Comparison of ENCODE assay signal across 8 cellular contexts in genomic region chr3:19946832-19947548, GRCh38. TPM values are rescaled to one million over a fixed set of nuclear protein-coding genes. Genes with fewer than 3 reads are reported as not detected.
DNase-seq lines count a peak whose midpoint lies in the region; ATAC-seq and TF ChIP-seq lines count a peak whose summit lies in the region.

RAB5A (plus strand) TSS chr3:19947097; CDS start chr3:19950899, 3,802 bp downstream.

- peak within 1 kb of the TSS; percentile 99 for H3K27ac ChIP-seq in colonic mucosa
- H3K27ac ChIP-seq in layer of hippocampus (ENCODE audit: low read depth, low read length): peak within 1 kb of the TSS; percentile 93

- CTCF ChIA-PET in BJ (lab: Yijun Ruan, JAX): no interaction called here

- peaks cover 3% of the 10 kb centered on the region for H3K27me3 Mint-ChIP-seq in activated CD4-positive, alpha-beta T cell treated with anti-CD3 and anti-CD28 coated beads, Interleukin-2, amount 10 ng/mL, durations not matched to agents 24 days and 14 days

- no peaks in the 10 kb centered on the region for H3K9me3 ChIP-seq in colonic mucosa

- no peaks in the 10 kb centered on the region for H3K27me3 ChIP-seq in BJ (ENCODE audit: control insufficient read depth, insufficient read depth, low read length)
- H3K27me3 ChIP-seq in colonic mucosa: no peaks in the 10 kb centered on the region
- no peaks in the 10 kb centered on the region for H3K27me3 ChIP-seq in layer of hippocampus (ENCODE audit: control insufficient read depth, insufficient read depth, low read length)

- peak within 1 kb of the TSS; percentile 99 for H3K27ac Mint-ChIP-seq in activated CD4-positive, alpha-beta T cell treated with anti-CD3 and anti-CD28 coated beads, Interleukin-2, amount 10 ng/mL, durations not matched to agents 24 days and 14 days

- peak within 1 kb of the TSS; percentile 98 to 99 for H3K9ac ChIP-seq in colonic mucosa (ENCODE audit: low read depth in 2 of 2, low read length in 2 of 2)

- H3K4me3 ChIP-seq in BJ (ENCODE audit: low read depth, low read length) (peak within 1 kb of the TSS; percentile 74), colonic mucosa (peak within 1 kb of the TSS; percentile 88)

- H3K4me1 ChIP-seq in colonic mucosa: peaks cover 7% of the 10 kb centered on the region

- peak; percentile 90 for DNase-seq in BJ (ENCODE audit: low read depth)
- DNase-seq in NCI-H526 treated with DMSO at 0.1 percent for 48 hours (lab: John Stamatoyannopoulos, UW): peak; percentile 93
- DNase-seq in activated CD4-positive, alpha-beta T cell treated with anti-CD3 and anti-CD28 coated beads, Interleukin-2, amount 10 ng/mL, durations not matched to agents 24 days and 14 days: peak; percentile 99
- peak; percentile 99 for DNase-seq in colonic mucosa
- DNase-seq in stimulated activated CD4-positive, alpha-beta T cell treated with anti-CD3 and anti-CD28 coated beads, Interleukin-1b, Interleukin-23, amount 100 ng/mL, for 4 hours (ENCODE audit: low read depth in 2 of 2): peak; percentile 92 to 93

- ATAC-seq in GM19324 (IDR thresholded peaks at IDR 0.05; ENCODE audit: low FRiP score, unreplicated experiment) (peak; percentile 98), HG03469 (IDR thresholded peaks at IDR 0.05; ENCODE audit: unreplicated experiment) (peak; percentile 97)

- H3K36me3 Mint-ChIP-seq in activated CD4-positive, alpha-beta T cell treated with anti-CD3 and anti-CD28 coated beads, Interleukin-2, amount 10 ng/mL, durations not matched to agents 24 days and 14 days (ENCODE audit: low read depth): peaks cover 25% of the 10 kb centered on the region

- POLR2A ChIA-PET in BJ (lab: Charles Lee): no interaction called here

- TF ChIP-seq CTCF in BJ (IDR thresholded peaks at IDR 0.05; ENCODE audit: insufficient read depth, low read depth, low read length) (no peak), colonic mucosa (IDR thresholded peaks at IDR 0.05) (no peak)

- peaks cover 8% of the 10 kb centered on the region for H3K36me3 ChIP-seq in BJ (ENCODE audit: control insufficient read depth, insufficient read depth, low read length)
- no peaks in the 10 kb centered on the region for H3K36me3 ChIP-seq in colonic mucosa

- peak within 1 kb of the TSS; percentile 95 for H3K4me3 Mint-ChIP-seq in activated CD4-positive, alpha-beta T cell treated with anti-CD3 and anti-CD28 coated beads, Interleukin-2, amount 10 ng/mL, durations not matched to agents 24 days and 14 days

- H3K9me3 Mint-ChIP-seq in activated CD4-positive, alpha-beta T cell treated with anti-CD3 and anti-CD28 coated beads, Interleukin-2, amount 10 ng/mL, durations not matched to agents 24 days and 14 days: peaks cover 5% of the 10 kb centered on the region

- intact Hi-C loops in activated CD4-positive, alpha-beta T cell treated with anti-CD3 and anti-CD28 coated beads, Interleukin-2, amount 10 ng/mL, durations not matched to agents 24 days and 14 days (cut with micrococcal nuclease): loop anchor here (1.0 to 5.0 kb wide), 8 partner anchors 10 to 239 kb away; partner anchors contain the start of genes KAT2B and SGO1
- intact Hi-C loops in colonic mucosa (cut with DNase I): loop anchor here (5.0 kb wide), 2 partner anchors 95 to 240 kb away; partner anchors contain the start of genes KAT2B and SGO1

- peaks cover 30% of the 10 kb centered on the region for H3K4me1 Mint-ChIP-seq in activated CD4-positive, alpha-beta T cell treated with anti-CD3 and anti-CD28 coated beads, Interleukin-2, amount 10 ng/mL, durations not matched to agents 24 days and 14 days

RNA-seq across cellular contexts. Expression of gene RAB5A, which starts in this region (rescaled TPM):
- polyA plus RNA-seq in BJ (2011; rRNA removed): 29.8 and 36.0 TPM in 2 replicates
- polyA minus RNA-seq in BJ (2011; rRNA and poly(A)+ RNA removed): 13.5 and 14.5 TPM in 2 replicates
- 58.7 and 60.5 TPM in 2 replicates for total RNA-seq in activated CD4-positive, alpha-beta T cell treated with anti-CD3 and anti-CD28 coated beads, Interleukin-2, amount 10 ng/mL, durations not matched to agents 24 days and 14 days
- total RNA-seq in colonic mucosa: 10 to 100 TPM; 40.4 to 87.1 TPM

Comparison
In these comparisons a context has a peak if more than half of its experiments do, and no peak if none do; other contexts are left out.
1. Peak in every context shown above with its lines: DNase-seq, ATAC-seq, H3K4me3 ChIP-seq and H3K27ac ChIP-seq.